1 cellular context compared by ENCODE assay signal in genomic region chrX:123732679-123733363, GRCh38.
TF ChIP-seq lines count a peak whose summit lies in the region.

A gene with protein sequence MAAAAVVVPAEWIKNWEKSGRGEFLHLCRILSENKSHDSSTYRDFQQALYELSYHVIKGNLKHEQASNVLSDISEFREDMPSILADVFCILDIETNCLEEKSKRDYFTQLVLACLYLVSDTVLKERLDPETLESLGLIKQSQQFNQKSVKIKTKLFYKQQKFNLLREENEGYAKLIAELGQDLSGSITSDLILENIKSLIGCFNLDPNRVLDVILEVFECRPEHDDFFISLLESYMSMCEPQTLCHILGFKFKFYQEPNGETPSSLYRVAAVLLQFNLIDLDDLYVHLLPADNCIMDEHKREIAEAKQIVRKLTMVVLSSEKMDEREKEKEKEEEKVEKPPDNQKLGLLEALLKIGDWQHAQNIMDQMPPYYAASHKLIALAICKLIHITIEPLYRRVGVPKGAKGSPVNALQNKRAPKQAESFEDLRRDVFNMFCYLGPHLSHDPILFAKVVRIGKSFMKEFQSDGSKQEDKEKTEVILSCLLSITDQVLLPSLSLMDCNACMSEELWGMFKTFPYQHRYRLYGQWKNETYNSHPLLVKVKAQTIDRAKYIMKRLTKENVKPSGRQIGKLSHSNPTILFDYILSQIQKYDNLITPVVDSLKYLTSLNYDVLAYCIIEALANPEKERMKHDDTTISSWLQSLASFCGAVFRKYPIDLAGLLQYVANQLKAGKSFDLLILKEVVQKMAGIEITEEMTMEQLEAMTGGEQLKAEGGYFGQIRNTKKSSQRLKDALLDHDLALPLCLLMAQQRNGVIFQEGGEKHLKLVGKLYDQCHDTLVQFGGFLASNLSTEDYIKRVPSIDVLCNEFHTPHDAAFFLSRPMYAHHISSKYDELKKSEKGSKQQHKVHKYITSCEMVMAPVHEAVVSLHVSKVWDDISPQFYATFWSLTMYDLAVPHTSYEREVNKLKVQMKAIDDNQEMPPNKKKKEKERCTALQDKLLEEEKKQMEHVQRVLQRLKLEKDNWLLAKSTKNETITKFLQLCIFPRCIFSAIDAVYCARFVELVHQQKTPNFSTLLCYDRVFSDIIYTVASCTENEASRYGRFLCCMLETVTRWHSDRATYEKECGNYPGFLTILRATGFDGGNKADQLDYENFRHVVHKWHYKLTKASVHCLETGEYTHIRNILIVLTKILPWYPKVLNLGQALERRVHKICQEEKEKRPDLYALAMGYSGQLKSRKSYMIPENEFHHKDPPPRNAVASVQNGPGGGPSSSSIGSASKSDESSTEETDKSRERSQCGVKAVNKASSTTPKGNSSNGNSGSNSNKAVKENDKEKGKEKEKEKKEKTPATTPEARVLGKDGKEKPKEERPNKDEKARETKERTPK (N-terminal part only) (minus strand): TSS chrX:123733052. CDS start chrX:123733022, 30 bp downstream.

TF ChIP-seq in K562, 482 proteins besides CTCF, POLR2A, EP300 and RAD21 (continued from another document):
- TF ChIP-seq, protein P1, sequence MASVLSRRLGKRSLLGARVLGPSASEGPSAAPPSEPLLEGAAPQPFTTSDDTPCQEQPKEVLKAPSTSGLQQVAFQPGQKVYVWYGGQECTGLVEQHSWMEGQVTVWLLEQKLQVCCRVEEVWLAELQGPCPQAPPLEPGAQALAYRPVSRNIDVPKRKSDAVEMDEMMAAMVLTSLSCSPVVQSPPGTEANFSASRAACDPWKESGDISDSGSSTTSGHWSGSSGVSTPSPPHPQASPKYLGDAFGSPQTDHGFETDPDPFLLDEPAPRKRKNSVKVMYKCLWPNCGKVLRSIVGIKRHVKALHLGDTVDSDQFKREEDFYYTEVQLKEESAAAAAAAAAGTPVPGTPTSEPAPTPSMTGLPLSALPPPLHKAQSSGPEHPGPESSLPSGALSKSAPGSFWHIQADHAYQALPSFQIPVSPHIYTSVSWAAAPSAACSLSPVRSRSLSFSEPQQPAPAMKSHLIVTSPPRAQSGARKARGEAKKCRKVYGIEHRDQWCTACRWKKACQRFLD (CRISPR knock-in tag; IDR thresholded peaks at IDR 0.05): no peak
- TF ChIP-seq LARP7 (IDR thresholded peaks at IDR 0.05): no peak
- TF ChIP-seq ZNF217 (CRISPR knock-in tag; IDR thresholded peaks at IDR 0.05): no peak
- TF ChIP-seq ETV1 (tag; conservative IDR thresholded peaks at IDR 0.05; ENCODE audit: low read depth): peak; percentile 81
- 0 out of 2 replicates have a peak, but pooled peaks have one; percentile 17 for TF ChIP-seq DNMT1 (IDR thresholded peaks at IDR 0.05)
- TF ChIP-seq CBX1 (IDR thresholded peaks at IDR 0.05; ENCODE audit: low read depth): no peak
